Comparison of ENCODE assay signal across 21 cellular contexts in the genomic region with DNA sequence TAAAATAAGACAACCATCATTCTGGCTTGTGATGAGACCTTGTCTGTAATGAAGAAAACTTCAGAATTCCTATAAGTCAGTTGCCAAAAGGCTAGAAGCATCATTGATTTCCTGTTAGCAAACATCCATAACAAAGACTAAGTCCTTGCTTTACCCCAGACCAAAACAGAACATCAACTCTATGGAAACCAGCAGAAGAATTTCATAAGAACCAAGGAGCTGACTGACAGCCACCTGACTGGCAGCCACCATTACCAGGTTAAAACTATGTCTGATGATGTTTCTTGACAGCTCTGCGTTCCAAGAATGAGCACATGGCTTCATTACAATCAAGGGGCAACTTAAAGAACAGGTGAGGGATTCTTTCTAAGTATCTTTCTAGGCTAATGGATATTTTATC. TPM values are rescaled to one million over a fixed set of nuclear protein-coding genes. Genes with fewer than 3 reads are reported as not detected.
DNase-seq lines count a peak whose midpoint lies in the region; ATAC-seq and TF ChIP-seq lines count a peak whose summit lies in the region.
"Had no signal": no experiment of that assay in that cellular context is flagged by ENCODE, and none has a peak within 500 bp of the region (broad histone marks: within the 10 kb centered on the region; RNA-seq: fewer than 3 reads in every experiment).

No MANE protein-coding gene starts in this region.

- DNase-seq in HT1080 (ENCODE audit: low read depth) = peak; percentile 1
- DNase-seq in T-helper 17 cell = no peak
- peak; percentile 42 to 52 for DNase-seq in erythroblast (lab: John Stamatoyannopoulos, UW)
- peak; percentile 42 for DNase-seq in renal cortical epithelial cell (ENCODE audit: low read depth)
- no peak for DNase-seq in chondrocyte (ENCODE audit: low spot score)
- DNase-seq in MV-4-11 (lab: John Stamatoyannopoulos, UW) = no peak
- no peak for DNase-seq in activated CD4-positive, CD25-positive, alpha-beta regulatory T cell (lab: John Stamatoyannopoulos, UW)
- DNase-seq in activated naive CD8-positive, alpha-beta T cell treated with anti-CD3 and anti-CD28 coated beads, Interleukin-2, amount 50 U/mL, for 24 hours = no peak
- DNase-seq: activated naive CD4-positive, alpha-beta T cell treated with anti-CD3 and anti-CD28 coated beads for 36 hours; C1 segment of cervical spinal cord; DMS79 treated with DMSO at 0.1 percent for 48 hours; GF-D8; islet precursor cell; mucosa of descending colon; NCI-H1694; nephron progenitor cell; ovary; SHP77 treated with DMSO at 0.1 percent for 48 hours; substantia nigra; T-helper 9 cell; WERI-Rb-1 had no signal

- ATAC-seq in T-helper 17 cell = no peak
- no peak for ATAC-seq in activated naive CD8-positive, alpha-beta T cell treated with anti-CD3 and anti-CD28 coated beads, Interleukin-2, amount 50 U/mL, for 24 hours
- ATAC-seq: mucosa of descending colon had no signal

- H3K27me3 Mint-ChIP-seq in T-helper 17 cell = no peaks in the 10 kb centered on the region
- no peaks in the 10 kb centered on the region for H3K27me3 Mint-ChIP-seq in chondrocyte (ENCODE audit: low read depth)
- no peaks in the 10 kb centered on the region for H3K27me3 Mint-ChIP-seq in activated naive CD8-positive, alpha-beta T cell treated with anti-CD3 and anti-CD28 coated beads, Interleukin-2, amount 50 U/mL, for 24 hours

- TF ChIP-seq POLR2A in erythroblast (IDR thresholded peaks at IDR 0.05; ENCODE audit: low read length) = no peak

- no peaks in the 10 kb centered on the region for H3K9me3 Mint-ChIP-seq in chondrocyte (ENCODE audit: low read depth)
- no peaks in the 10 kb centered on the region for H3K9me3 Mint-ChIP-seq in activated naive CD8-positive, alpha-beta T cell treated with anti-CD3 and anti-CD28 coated beads, Interleukin-2, amount 50 U/mL, for 24 hours
- H3K9me3 Mint-ChIP-seq: activated naive CD4-positive, alpha-beta T cell treated with anti-CD3 and anti-CD28 coated beads for 36 hours; nephron progenitor cell had no signal

- TF ChIP-seq CTCF in chondrocyte (IDR thresholded peaks at IDR 0.05) = no peak

- H3K27ac Mint-ChIP-seq in T-helper 17 cell (peak overlapping the region; percentile 6), chondrocyte (ENCODE audit: unreplicated experiment) (no peak overlapping the region)
- H3K27ac Mint-ChIP-seq in activated naive CD8-positive, alpha-beta T cell treated with anti-CD3 and anti-CD28 coated beads, Interleukin-2, amount 50 U/mL, for 24 hours = no peak overlapping the region
- H3K27ac Mint-ChIP-seq: activated naive CD4-positive, alpha-beta T cell treated with anti-CD3 and anti-CD28 coated beads for 36 hours; nephron progenitor cell had no signal

- H3K4me1 Mint-ChIP-seq in T-helper 17 cell (peaks cover 16% of the 10 kb centered on the region), chondrocyte (ENCODE audit: low read depth) (peaks cover 51% of the 10 kb centered on the region)
- H3K4me1 Mint-ChIP-seq in activated naive CD8-positive, alpha-beta T cell treated with anti-CD3 and anti-CD28 coated beads, Interleukin-2, amount 50 U/mL, for 24 hours = peaks cover 34% of the 10 kb centered on the region

- H3K4me3 Mint-ChIP-seq in T-helper 17 cell (no peak overlapping the region), chondrocyte (ENCODE audit: unreplicated experiment) (no peak overlapping the region)
- H3K4me3 Mint-ChIP-seq in activated naive CD8-positive, alpha-beta T cell treated with anti-CD3 and anti-CD28 coated beads, Interleukin-2, amount 50 U/mL, for 24 hours = no peak overlapping the region
- H3K4me3 Mint-ChIP-seq: activated naive CD4-positive, alpha-beta T cell treated with anti-CD3 and anti-CD28 coated beads for 36 hours; nephron progenitor cell had no signal

- H3K9me3 ChIP-seq in T-helper 17 cell (ENCODE audit: control insufficient read depth, low read length, poor library complexity, severe bottlenecking) = no peaks in the 10 kb centered on the region
- H3K9me3 ChIP-seq: mucosa of descending colon, ovary had no signal

- no peaks in the 10 kb centered on the region for H3K36me3 Mint-ChIP-seq in T-helper 17 cell (ENCODE audit: low read depth)
- no peaks in the 10 kb centered on the region for H3K36me3 Mint-ChIP-seq in chondrocyte (ENCODE audit: low read depth)
- peaks cover 3% of the 10 kb centered on the region for H3K36me3 Mint-ChIP-seq in activated naive CD8-positive, alpha-beta T cell treated with anti-CD3 and anti-CD28 coated beads, Interleukin-2, amount 50 U/mL, for 24 hours (ENCODE audit: low read depth)

RNA-seq across cellular contexts. Expression of a gene that starts 29.3 kb away (rescaled TPM):
- 4.8 and 7.6 TPM in 2 replicates for total RNA-seq in HT1080 (2014; rRNA removed; shearing (Covaris generic))
- polyA plus RNA-seq in HT1080 (2015; cell fraction: cytosol; rRNA removed) = 3.3 and 5.1 TPM in 2 replicates
- polyA plus RNA-seq in HT1080 (2015; cell fraction: nucleus; rRNA removed) = 17.7 and 22.8 TPM in 2 replicates
- total RNA-seq in T-helper 17 cell = 10 to 100 TPM; 54.3 to 60.9 TPM
- 12.3 and 47.3 TPM in 2 replicates for total RNA-seq in renal cortical epithelial cell
- total RNA-seq in chondrocyte = 40.7 to 57.0 TPM (median 42.7 TPM) in 3 replicates

RNA-seq across cellular contexts. Expression of a gene that starts 56.5 kb away (rescaled TPM):
- 1,848 and 2,042 TPM in 2 replicates for total RNA-seq in HT1080 (2014; rRNA removed; shearing (Covaris generic))
- polyA plus RNA-seq in HT1080 (2015; cell fraction: cytosol; rRNA removed) = 2,674 and 2,764 TPM in 2 replicates
- polyA plus RNA-seq in HT1080 (2015; cell fraction: nucleus; rRNA removed) = 1,298 and 1,317 TPM in 2 replicates
- total RNA-seq in T-helper 17 cell (1,000 to 10,000 TPM; 1,682 to 1,686 TPM), renal cortical epithelial cell (964 and 1,672 TPM in 2 replicates), chondrocyte (896 to 952 TPM (median 905 TPM) in 3 replicates)

Comparison
In these comparisons a context has a peak if more than half of its experiments do, and no peak if none do; other contexts are left out.
1. DNase-seq: peak in HT1080 (single experiment), erythroblast (2 of 2) and renal cortical epithelial cell (single experiment); none in T-helper 17 cell (0 of 3), chondrocyte (single experiment), MV-4-11 (single experiment), activated CD4-positive, CD25-positive, alpha-beta regulatory T cell (0 of 4) and activated naive CD8-positive, alpha-beta T cell treated with anti-CD3 and anti-CD28 coated beads, Interleukin-2, amount 50 U/mL, for 24 hours (single experiment).